ENCODE assay signal across 19 cellular contexts in the genomic region with DNA sequence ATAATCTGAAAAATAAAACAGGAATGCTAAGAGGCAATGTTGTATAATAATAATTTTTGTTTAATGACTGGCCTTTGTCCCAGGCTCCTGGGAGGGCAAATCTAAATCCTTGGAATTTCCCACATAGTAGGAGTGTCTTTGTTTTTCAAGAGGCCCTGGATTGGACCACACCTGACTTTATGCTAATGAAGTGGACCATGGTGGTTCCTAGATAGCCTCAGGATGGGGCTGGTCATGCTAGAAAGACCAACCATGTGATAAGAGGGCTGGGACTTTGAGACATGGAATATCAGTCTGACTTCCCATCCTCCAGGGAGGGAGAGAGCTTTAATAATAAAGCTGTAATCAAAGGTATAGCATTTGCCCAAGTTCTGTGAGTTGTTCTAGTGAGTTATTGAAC.
"Had no signal": no experiment of that assay in that cellular context is flagged by ENCODE, and none has a peak within 500 bp of the region (broad histone marks: within the 10 kb centered on the region; RNA-seq: fewer than 3 reads in every experiment).

No MANE protein-coding gene starts in this region.

- DNase-seq: effector memory CD8-positive, alpha-beta T cell; gastrocnemius medialis; glutamatergic neuron; immature natural killer cell; mammary epithelial cell; naive thymus-derived CD4-positive, alpha-beta T cell; nephron progenitor cell; posterior cingulate gyrus; stimulated activated CD4-positive, alpha-beta T cell treated with anti-CD3 and anti-CD28 coated beads, Interleukin-2, amount 100 ng/mL, for 48 hours; stimulated activated naive CD8-positive, alpha-beta T cell treated with anti-CD3 and anti-CD28 coated beads, Interleukin-15, Interleukin-2, amounts not matched to agents 100 U/mL and 50 U/mL, for 24 hours; testis; upper lobe of right lung had no signal

- H3K4me3 ChIP-seq: coronary artery, esophagus muscularis mucosa, gastrocnemius medialis, smooth muscle cell, testis, tibial nerve, upper lobe of right lung, vagina had no signal

- H3K27me3 ChIP-seq: esophagus muscularis mucosa, gastrocnemius medialis, testis, tibial nerve, upper lobe of right lung, vagina had no signal

- H3K4me1 ChIP-seq: gastrocnemius medialis, testis, vagina had no signal

- H3K9me3 ChIP-seq: esophagus muscularis mucosa, gastrocnemius medialis, testis, tibial nerve, upper lobe of right lung, vagina had no signal

- H3K4me2 ChIP-seq: smooth muscle cell had no signal

- H3K4me3 Mint-ChIP-seq: nephron progenitor cell had no signal

- H3K27ac ChIP-seq: coronary artery, epithelial cell of prostate, esophagus muscularis mucosa, gastrocnemius medialis, testis, tibial nerve, upper lobe of right lung, vagina had no signal

- H3K27ac Mint-ChIP-seq: nephron progenitor cell had no signal

- ATAC-seq: effector memory CD8-positive, alpha-beta T cell; gastrocnemius medialis; naive thymus-derived CD4-positive, alpha-beta T cell; stimulated activated naive CD8-positive, alpha-beta T cell treated with anti-CD3 and anti-CD28 coated beads, Interleukin-15, Interleukin-2, amounts not matched to agents 100 U/mL and 50 U/mL, for 24 hours; upper lobe of right lung had no signal

- H3K36me3 ChIP-seq: esophagus muscularis mucosa, gastrocnemius medialis, tibial nerve, upper lobe of right lung, vagina had no signal

- H3K27me3 Mint-ChIP-seq: effector memory CD8-positive, alpha-beta T cell had no signal

- FAIRE-seq: keratinocyte had no signal
